Comparison of ENCODE assay signal across 23 cellular contexts in the genomic region with DNA sequence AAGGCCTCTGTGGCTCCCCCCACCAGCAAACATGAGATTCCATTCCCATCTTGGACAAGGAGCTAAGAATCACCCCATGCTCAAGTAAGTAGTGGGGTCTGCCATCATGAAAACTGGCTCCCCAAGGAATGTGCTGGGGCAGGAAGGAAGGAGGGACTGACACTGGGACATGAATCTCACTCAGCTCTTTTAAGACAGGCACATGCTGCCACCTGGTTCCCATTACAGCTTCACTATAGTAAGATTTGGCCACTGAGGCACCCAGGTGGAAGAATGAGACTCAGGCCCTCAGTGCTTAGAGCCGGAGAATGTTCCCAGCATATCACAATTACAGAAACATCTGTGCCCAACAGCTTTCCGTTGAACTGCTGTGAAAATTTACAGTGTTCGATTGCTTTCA. TPM values are rescaled to one million over a fixed set of nuclear protein-coding genes. Genes with fewer than 3 reads are reported as not detected.
DNase-seq lines count a peak whose midpoint lies in the region; ATAC-seq, FAIRE-seq and TF ChIP-seq lines count a peak whose summit lies in the region.
"Had no signal": no experiment of that assay in that cellular context is flagged by ENCODE, and none has a peak within 500 bp of the region (broad histone marks: within the 10 kb centered on the region; RNA-seq: fewer than 3 reads in every experiment).

No MANE protein-coding gene starts in this region.

- DNase-seq in GM23338 (ENCODE audit: low spot score) (peak; percentile 5), H1 (ENCODE audit: low read depth in 1 of 2, low spot score in 2 of 2) (no peak), spleen (no peak)
- DNase-seq in effector CD8-positive, alpha-beta T cell (lab: John Stamatoyannopoulos, UW) = no peak
- no peak for DNase-seq in effector CD4-positive, alpha-beta T cell
- DNase-seq in activated CD4-positive, CD25-positive, alpha-beta regulatory T cell treated with anti-CD3 and anti-CD28 coated beads, Interleukin-2, amount 50 U/mL, for 72 hours = no peak
- DNase-seq: 8988T; C1 segment of cervical spinal cord; CD4-positive, CD25-positive, alpha-beta regulatory T cell; CD8-positive, alpha-beta memory T cell; COR-L47; DMS79; GDM1; GM23248; H7; HFFc6; IMR-90 had no signal

- H3K9me2 ChIP-seq in GM23338 (ENCODE audit: insufficient read depth) = no peaks in the 10 kb centered on the region; the same call in 1 of the 2 replicates

- H2BK120ac ChIP-seq in H1 (replicated peaks; ENCODE audit: low read depth, low read length) = no peak overlapping the region

- H3K4ac ChIP-seq in H1 (replicated peaks; ENCODE audit: insufficient read length, low read depth, low read length) = no peak overlapping the region

- H2AK5ac ChIP-seq in H1 (ENCODE audit: low read depth, low read length) = no peak overlapping the region

- no peak overlapping the region for H2BK15ac ChIP-seq in H1 (ENCODE audit: low read length)

- peak overlapping the region; percentile 46 for H3K4me2 ChIP-seq in BLaER1
- H3K4me2 ChIP-seq in GM23338 = no peak overlapping the region
- no peak overlapping the region for H3K4me2 ChIP-seq in H1 (ENCODE audit: insufficient read depth in 1 of 2, low read depth in 2 of 2, low read length in 2 of 2)

- no peaks in the 10 kb centered on the region for H3F3A ChIP-seq in GM23338 (replicated peaks; ENCODE audit: low read depth)

- TF ChIP-seq CTCF in GM23338 (conservative IDR thresholded peaks at IDR 0.05; ENCODE audit: low read depth in 2 of 2) = peak in 1 of 2 experiments; percentile 50; a peak in 2 of 4 replicates
- TF ChIP-seq CTCF in H1 (IDR thresholded peaks at IDR 0.05; ENCODE audit: control extremely low read depth in 1 of 3, insufficient read depth in 1 of 3, low read depth in 1 of 3, low read length in 3 of 3) = peak in 1 of 3 experiments; percentile 11; a peak in 1 of 4 replicates
- no peak for TF ChIP-seq CTCF in spleen (IDR thresholded peaks at IDR 0.05 in 8 of 11, conservative IDR thresholded peaks at IDR 0.05 in 3 of 11)

- H3K79me1 ChIP-seq in H1 (ENCODE audit: low read depth, low read length) = no peaks in the 10 kb centered on the region

- H3K23ac ChIP-seq in H1 (ENCODE audit: insufficient read length) = no peak overlapping the region

- no peaks in the 10 kb centered on the region for H3K36me3 ChIP-seq in BLaER1
- no peaks in the 10 kb centered on the region for H3K36me3 ChIP-seq in GM23338 (ENCODE audit: insufficient read depth)
- H3K36me3 ChIP-seq in H1 (ENCODE audit: control insufficient read depth in 2 of 4, insufficient read depth in 4 of 4, low read length in 3 of 4) = no peaks in the 10 kb centered on the region
- H3K36me3 ChIP-seq in spleen = no peaks in the 10 kb centered on the region

- no peak overlapping the region for H3K14ac ChIP-seq in H1 (ENCODE audit: insufficient read length)

- 97% methylated on average over 3 of the region's 3 CpGs; no CpG with 5 or more reads in 1 of the 2 experiments for WGBS in H1 (ENCODE audit: extremely low coverage in 1 of 2, insufficient coverage in 1 of 2, insufficient read length in 1 of 2, insufficient replicate concordance in 2 of 2, low coverage in 1 of 2, low lambda C conversion rate in 2 of 2, missing lambda C conversion rate in 1 of 2), 2 experiments
- WGBS in spleen, 5 donors = 9 to 29% (median 20%) methylated on average over 3 of the region's 3 CpGs

- H3K27ac ChIP-seq in BLaER1 = peak overlapping the region; percentile 45
- no peak overlapping the region for H3K27ac ChIP-seq in GM23338 (ENCODE audit: low read depth)
- no peak overlapping the region for H3K27ac ChIP-seq in H1 (ENCODE audit: low read depth, low read length)
- peak overlapping the region in 5 of 8 donors; percentile 10 to 58 (median 36) for H3K27ac ChIP-seq in spleen
- H3K27ac ChIP-seq: GM23248, HL-60 had no signal

- no peak overlapping the region for H3K27ac Mint-ChIP-seq in GM23338
- H3K27ac Mint-ChIP-seq: CD4-positive, CD25-positive, alpha-beta regulatory T cell; HFFc6 had no signal

- H4K20me1 ChIP-seq in BLaER1 = no peaks in the 10 kb centered on the region
- H4K20me1 ChIP-seq in GM23338 (replicated peaks; ENCODE audit: insufficient read depth) = no peaks in the 10 kb centered on the region
- H4K20me1 ChIP-seq in H1 (replicated peaks in 1 of 2; ENCODE audit: control insufficient read depth in 1 of 2, insufficient read depth in 2 of 2, low read length in 2 of 2) = no peaks in the 10 kb centered on the region

- no peak overlapping the region for H2BK20ac ChIP-seq in H1 (ENCODE audit: low read length)

- intact Hi-C loops in spleen (cut with DNase I; ENCODE audit: low total_unique reads) = no loop called here

- H3K79me2 ChIP-seq in GM23338 (replicated peaks; ENCODE audit: insufficient read depth) (no peaks in the 10 kb centered on the region), H1 (ENCODE audit: control insufficient read depth in 1 of 2, insufficient read depth in 2 of 2, low read length in 2 of 2) (no peaks in the 10 kb centered on the region)

- POLR2A ChIA-PET in H1 (lab: Charles Lee; ENCODE audit: partially characterized antibody) = no interaction called here

- CTCF ChIA-PET in H1 (lab: Charles Lee; ENCODE audit: partially characterized antibody) = interaction anchor here (0.8 to 1.3 kb wide), 3 partner anchors 28 to 542 kb away, joined by 3 to 5 read pairs (median 3); no protein-coding TSS in a partner anchor

- H4K8ac ChIP-seq in H1 (ENCODE audit: extremely low read depth, insufficient read depth, low read length) = no peak overlapping the region

- H4K5ac ChIP-seq in H1 (ENCODE audit: insufficient read length, low read depth, low read length) = no peak overlapping the region

- H3K4me3 Mint-ChIP-seq in GM23338 = no peak overlapping the region
- H3K4me3 Mint-ChIP-seq: CD4-positive, CD25-positive, alpha-beta regulatory T cell; CD8-positive, alpha-beta memory T cell; HFFc6 had no signal

- TF ChIP-seq POLR2A in H1 (IDR thresholded peaks at IDR 0.05; ENCODE audit: control extremely low read depth in 1 of 2, low read depth in 2 of 2, low read length in 2 of 2) (no peak), spleen (IDR thresholded peaks at IDR 0.05) (no peak)

- H3K4me1 Mint-ChIP-seq in GM23338 = no peaks in the 10 kb centered on the region
- H3K4me1 Mint-ChIP-seq: CD4-positive, CD25-positive, alpha-beta regulatory T cell; CD8-positive, alpha-beta memory T cell had no signal

- no peak overlapping the region for H3K56ac ChIP-seq in H1 (replicated peaks; ENCODE audit: insufficient read length, low read depth, low read length)

- H3K9me3 Mint-ChIP-seq in GM23338 = no peaks in the 10 kb centered on the region
- H3K9me3 Mint-ChIP-seq: CD4-positive, CD25-positive, alpha-beta regulatory T cell; HFFc6 had no signal

- H3K9ac ChIP-seq in BLaER1 (no peak overlapping the region), H1 (replicated peaks in 1 of 4; ENCODE audit: extremely low read depth in 1 of 4, low read depth in 3 of 4, low read length in 3 of 4) (no peak overlapping the region)
- H3K9ac ChIP-seq: GM23248 had no signal

- no peak overlapping the region for H2BK12ac ChIP-seq in H1 (ENCODE audit: low read depth, low read length)

- H3K36me3 Mint-ChIP-seq in GM23338 (ENCODE audit: low read depth) = no peaks in the 10 kb centered on the region

- ATAC-seq in GM23338 = no peak
- ATAC-seq: HCT116 had no signal

- H3K18ac ChIP-seq in H1 (ENCODE audit: extremely low read depth, low read length) = no peak overlapping the region

- H4K91ac ChIP-seq in H1 (replicated peaks; ENCODE audit: insufficient read length, low read length) = no peak overlapping the region

- H3K23me2 ChIP-seq in H1 (ENCODE audit: low read depth, low read length) = no peaks in the 10 kb centered on the region; the same call in 1 of the 2 replicates

- peak; percentile 28 to 54; a peak in 3 of 4 replicates for TF ChIP-seq RAD21 in H1 (IDR thresholded peaks at IDR 0.05 in 1 of 2, conservative IDR thresholded peaks at IDR 0.05 in 1 of 2; ENCODE audit: low read depth in 2 of 2, low read length in 2 of 2)

- no peak overlapping the region for H2AFZ ChIP-seq in GM23338
- no peak overlapping the region; the same call in 1 of the 2 replicates for H2AFZ ChIP-seq in H1 (ENCODE audit: low read length)
- H2AFZ ChIP-seq: GM23248 had no signal

- no peak for FAIRE-seq in H1 (lab: Jason Lieb, UNC)
- FAIRE-seq: GM12892, GM18507 had no signal

- H3K4me1 ChIP-seq in BLaER1 (peaks cover 14% of the 10 kb centered on the region), GM23338 (ENCODE audit: insufficient read depth) (no peaks in the 10 kb centered on the region), H1 (replicated peaks in 1 of 4; ENCODE audit: control insufficient read depth in 3 of 4, insufficient read depth in 4 of 4, low read length in 3 of 4) (no peaks in the 10 kb centered on the region), spleen (no peaks in the 10 kb centered on the region)

- H3K9me3 ChIP-seq in BLaER1 (no peaks in the 10 kb centered on the region), H1 (ENCODE audit: insufficient read depth in 2 of 2, low read depth in 1 of 2, low read length in 1 of 2) (peaks cover 0 to 2% of the 10 kb centered on the region in 2 experiments; a peak in 1 of 4 replicates), spleen (peaks cover 0 to 6% (median 0%) of the 10 kb centered on the region in 8 donors)

- TF ChIP-seq EP300 in H1 (IDR thresholded peaks at IDR 0.05; ENCODE audit: borderline replicate concordance in 1 of 2, low read depth in 2 of 2, low read length in 2 of 2) = no peak

- H3K4me3 ChIP-seq in BLaER1 = no peak overlapping the region
- no peak overlapping the region for H3K4me3 ChIP-seq in GM23338
- H3K4me3 ChIP-seq in H1 (ENCODE audit: extremely low read depth in 1 of 4, insufficient read depth in 2 of 4, low read depth in 3 of 4, low read length in 4 of 4) = no peak overlapping the region
- no peak overlapping the region for H3K4me3 ChIP-seq in spleen
- H3K4me3 ChIP-seq: GM23248 had no signal

- peaks cover 3% of the 10 kb centered on the region for H3K27me3 Mint-ChIP-seq in GM23338 (ENCODE audit: insufficient read depth, low read depth, poor library complexity)
- H3K27me3 Mint-ChIP-seq: CD8-positive, alpha-beta memory T cell had no signal

- no peak overlapping the region for H2BK5ac ChIP-seq in H1 (ENCODE audit: low read depth, low read length)

- no peaks in the 10 kb centered on the region for H3K27me3 ChIP-seq in BLaER1
- no peaks in the 10 kb centered on the region for H3K27me3 ChIP-seq in GM23338 (ENCODE audit: insufficient read depth)
- no peaks in the 10 kb centered on the region for H3K27me3 ChIP-seq in H1 (replicated peaks in 1 of 4; ENCODE audit: control insufficient read depth in 3 of 4, extremely low read depth in 1 of 4, insufficient read depth in 3 of 4, low read length in 3 of 4)
- H3K27me3 ChIP-seq in spleen (replicated peaks in 1 of 7) = no peaks in the 10 kb centered on the region

RNA-seq across cellular contexts. Expression of a gene that starts 38.7 kb away (rescaled TPM):
- total RNA-seq in GM23338 (2014; rRNA removed; shearing (Covaris generic)) = 0.24 TPM in 1 of 2 replicates, not detected in the other
- 0.23 TPM in 1 of 2 replicates, not detected in the other for polyA plus RNA-seq in GM23338 (2016; fragmentation: Nextera tagmentation; extraction: Ambion mirVana)
- total RNA-seq in H1 (2021; fragmentation: NEBNext Ultra II Directional; extraction: Animal tissue kit (Norgen Biotek cat#: 25700)) = 0.22 TPM in 1 of 2 replicates, not detected in the other
- 0.05 TPM in 2 replicates for polyA plus RNA-seq in H1 (2011; rRNA removed)
- not detected for polyA plus RNA-seq in H1 (2011; cell fraction: cytosol; rRNA removed)
- 0.09 TPM for polyA plus RNA-seq in H1 (2011; cell fraction: nucleus; rRNA removed)
- polyA plus RNA-seq in H1 (2012, experiment 1 of 2) = not detected in 4 replicates
- 0.13 TPM for polyA plus RNA-seq in H1 (2012, experiment 2 of 2)
- 0.06 TPM for polyA plus RNA-seq in H1 (2013, experiment 1 of 2)
- polyA plus RNA-seq in H1 (2013, experiment 2 of 2) = 0.04 TPM
- 0.06 TPM in 1 of 2 replicates, not detected in the other for polyA minus RNA-seq in H1 (2011; rRNA and poly(A)+ RNA removed)
- not detected for polyA minus RNA-seq in H1 (2011; cell fraction: cytosol; rRNA and poly(A)+ RNA removed)
- polyA minus RNA-seq in H1 (2011; cell fraction: nucleus; rRNA and poly(A)+ RNA removed) = 0.10 TPM
- total RNA-seq in spleen = under 1 TPM in 2 of 7 donors, not detected in 5; 0.23 to 0.32 TPM
- polyA plus RNA-seq in spleen = 1 to 10 TPM in 1 of 3 donors, under 1 TPM in 2; 0.04 to 1.4 (median 0.13) TPM
- total RNA-seq: CD4-positive, CD25-positive, alpha-beta regulatory T cell; CD8-positive, alpha-beta memory T cell; H7; HT1080 had no signal
- polyA plus RNA-seq: CD4-positive, CD25-positive, alpha-beta regulatory T cell; CD8-positive, alpha-beta memory T cell had no signal

Comparison
In these comparisons a context has a peak if more than half of its experiments do, and no peak if none do; other contexts are left out.
1. H3K27ac ChIP-seq: peak in BLaER1 (single experiment) and spleen (5 of 8); none in GM23338 (single experiment) and H1 (single experiment).